ENCODE assay signal across 28 cellular contexts in the genomic region with DNA sequence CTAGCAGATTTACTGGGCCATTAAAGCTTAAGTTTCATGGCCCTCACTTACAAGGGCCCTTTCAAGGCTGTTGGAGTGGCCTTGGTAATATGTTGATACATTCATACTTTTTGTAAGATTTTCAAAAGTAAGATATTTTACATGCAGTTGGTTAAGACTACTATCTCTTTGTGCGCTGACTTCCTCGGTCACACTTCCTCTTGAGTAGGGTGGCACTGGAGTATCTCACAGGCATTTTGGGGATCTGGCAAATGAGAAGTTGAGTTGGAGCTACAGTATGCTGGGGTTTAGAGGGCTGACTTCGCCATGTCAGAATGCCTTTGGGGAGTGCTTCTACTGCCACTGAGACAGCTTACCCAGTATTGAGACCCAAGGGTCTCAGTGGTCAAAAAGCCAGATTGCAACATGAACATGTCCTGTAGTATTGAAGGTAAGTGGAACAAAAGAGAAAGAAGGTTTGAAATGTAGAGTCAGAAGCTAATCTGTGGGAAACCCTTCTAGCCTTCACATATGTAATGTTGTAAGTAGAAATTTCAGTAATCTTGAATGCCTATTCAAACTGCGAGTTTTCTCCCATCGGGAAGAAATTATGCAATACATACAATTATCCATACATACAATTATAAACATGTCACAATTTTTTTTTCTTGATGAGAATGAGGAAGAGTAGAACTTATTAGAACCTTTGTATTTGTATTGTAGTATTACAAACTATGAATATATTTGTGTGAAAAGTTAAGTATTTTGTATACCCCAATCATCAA.
"Had no signal": no experiment of that assay in that cellular context is flagged by ENCODE, and none has a peak within 500 bp of the region (broad histone marks: within the 10 kb centered on the region; RNA-seq: fewer than 3 reads in every experiment).

No MANE protein-coding gene starts in this region.

- H2AFZ ChIP-seq: hepatocyte had no signal

- ATAC-seq: activated CD4-positive, alpha-beta T cell treated with anti-CD3 and anti-CD28 coated beads for 36 hours; activated T-helper 17 cell treated with anti-CD3 and anti-CD28 coated beads, Interleukin-2, amount 50 U/mL, for 72 hours; foreskin keratinocyte; natural killer cell treated with Interleukin-12 subunit alpha and Interleukin-12 subunit beta and Interleukin-15 and Interleukin-18, amount 100 ng/mL, for 72 hours; pancreas; psoas muscle had no signal

- H3K36me3 ChIP-seq: adrenal gland, ascending aorta, brain microvascular endothelial cell, pancreas, right atrium auricular region, spleen, uterus had no signal

- H3K79me2 ChIP-seq: hepatocyte had no signal

- H3K4me1 Mint-ChIP-seq: activated CD4-positive, alpha-beta T cell treated with anti-CD3 and anti-CD28 coated beads for 36 hours; activated T-helper 17 cell treated with anti-CD3 and anti-CD28 coated beads, Interleukin-2, amount 50 U/mL, for 72 hours; immature natural killer cell had no signal

- H3K27ac ChIP-seq: adrenal gland, ascending aorta, brain microvascular endothelial cell, foreskin keratinocyte, hepatocyte, pancreas, psoas muscle, right atrium auricular region, testis, uterus had no signal

- H3K9me3 ChIP-seq: adrenal gland, ascending aorta, pancreas, psoas muscle, right atrium auricular region, spleen, testis, uterus had no signal

- H3K27me3 ChIP-seq: adrenal gland, ascending aorta, brain microvascular endothelial cell, foreskin keratinocyte, hepatocyte, pancreas, right atrium auricular region, spleen, testis, uterus had no signal

- H3K27me3 Mint-ChIP-seq: activated B cell treated with CpG ODN at 0.5 μM for 24 hours had no signal

- H3K4me1 ChIP-seq: adrenal gland, ascending aorta, foreskin keratinocyte, pancreas, psoas muscle, right atrium auricular region, testis, uterus had no signal

- H3K9me3 Mint-ChIP-seq: activated T-cell treated with anti-CD3 and anti-CD28 coated beads, Interleukin-2, amount 50 U/mL, for 24 hours; activated T-helper 17 cell treated with anti-CD3 and anti-CD28 coated beads, Interleukin-2, amount 50 U/mL, for 72 hours; immature natural killer cell; natural killer cell treated with Interleukin-12 subunit alpha and Interleukin-12 subunit beta and Interleukin-15 and Interleukin-18, amount 100 ng/mL, for 72 hours had no signal

- H3K4me3 Mint-ChIP-seq: activated B cell treated with CpG ODN at 0.5 μM for 24 hours; activated CD4-positive, alpha-beta T cell treated with anti-CD3 and anti-CD28 coated beads for 36 hours; activated naive CD8-positive, alpha-beta T cell; activated T-cell treated with anti-CD3 and anti-CD28 coated beads, Interleukin-2, amount 50 U/mL, for 24 hours; activated T-helper 17 cell treated with anti-CD3 and anti-CD28 coated beads, Interleukin-2, amount 50 U/mL, for 72 hours; immature natural killer cell; natural killer cell treated with Interleukin-12 subunit alpha and Interleukin-12 subunit beta and Interleukin-15 and Interleukin-18, amount 100 ng/mL, for 72 hours had no signal

- DNase-seq: activated B cell treated with CpG ODN at 0.5 μM for 24 hours; activated CD4-positive, alpha-beta T cell treated with anti-CD3 and anti-CD28 coated beads for 36 hours; activated CD4-positive, alpha-beta T cell treated with anti-CD3 and anti-CD28 coated beads, Interleukin-2, amount 50 U/mL, for 4 hours; activated CD8-positive, alpha-beta memory T cell treated with anti-CD3 and anti-CD28 coated beads for 24 hours; activated CD8-positive, alpha-beta memory T cell treated with anti-CD3 and anti-CD28 coated beads, Interleukin-2, amount 50 U/mL, for 4 hours; activated T-cell treated with anti-CD3 and anti-CD28 coated beads, Interleukin-2, amount 50 U/mL, for 24 hours; adrenal gland; brain microvascular endothelial cell; caudate nucleus; effector CD8-positive, alpha-beta T cell; erythroblast; foreskin keratinocyte; glutamatergic neuron; immature natural killer cell; pancreas; psoas muscle; spleen; stimulated activated CD4-positive, alpha-beta T cell treated with anti-CD3 and anti-CD28 coated beads, Interleukin-4, amount 100 ng/mL, for 1 hour; stimulated activated naive CD4-positive, alpha-beta T cell; testis; uterus had no signal

- H3K27ac Mint-ChIP-seq: activated B cell treated with CpG ODN at 0.5 μM for 24 hours; activated CD4-positive, alpha-beta T cell treated with anti-CD3 and anti-CD28 coated beads for 36 hours; activated naive CD8-positive, alpha-beta T cell; activated T-cell treated with anti-CD3 and anti-CD28 coated beads, Interleukin-2, amount 50 U/mL, for 24 hours; activated T-helper 17 cell treated with anti-CD3 and anti-CD28 coated beads, Interleukin-2, amount 50 U/mL, for 72 hours; natural killer cell treated with Interleukin-12 subunit alpha and Interleukin-12 subunit beta and Interleukin-15 and Interleukin-18, amount 100 ng/mL, for 72 hours had no signal

- H3K4me3 ChIP-seq: adrenal gland, ascending aorta, hepatocyte, lung, pancreas, psoas muscle, right atrium auricular region, spleen, testis, uterus had no signal

- H3K4me2 ChIP-seq: hepatocyte had no signal
